Comparison of ENCODE assay signal across 11 cellular contexts in genomic region chr10:86644412-86645110, GRCh38. TPM values are rescaled to one million over a fixed set of nuclear protein-coding genes. Genes with fewer than 3 reads are reported as not detected.
DNase-seq lines count a peak whose midpoint lies in the region; TF ChIP-seq lines count a peak whose summit lies in the region.
"Had no signal": no experiment of that assay in that cellular context is flagged by ENCODE, and none has a peak within 500 bp of the region (broad histone marks: within the 10 kb centered on the region; RNA-seq: fewer than 3 reads in every experiment).

No MANE protein-coding gene starts in this region.

- H3K9me3 ChIP-seq in tibial artery (no peaks in the 10 kb centered on the region), esophagus squamous epithelium (no peaks in the 10 kb centered on the region)

- peaks cover 8% of the 10 kb centered on the region for H3K4me1 Mint-ChIP-seq in activated naive CD4-positive, alpha-beta T cell treated with anti-CD3 and anti-CD28 coated beads for 36 hours (ENCODE audit: low read depth)

- no peaks in the 10 kb centered on the region for H3K36me3 Mint-ChIP-seq in activated naive CD4-positive, alpha-beta T cell treated with anti-CD3 and anti-CD28 coated beads for 36 hours (ENCODE audit: low read depth)
- H3K36me3 Mint-ChIP-seq: CD8-positive, alpha-beta T cell had no signal

- intact Hi-C loops in activated naive CD4-positive, alpha-beta T cell treated with anti-CD3 and anti-CD28 coated beads for 36 hours (cut with micrococcal nuclease), result loop anchor here (1.0 kb wide), 1 partner anchor 245 kb away; no protein-coding TSS in a partner anchor
- intact Hi-C loops in tibial artery (cut with DNase I; ENCODE audit: low total_unique reads) (no loop called here), esophagus squamous epithelium (cut with DNase I) (no loop called here)

- H3K27me3 ChIP-seq in tibial artery (no peaks in the 10 kb centered on the region), esophagus squamous epithelium (peaks cover 0 to 7% (median 0%) of the 10 kb centered on the region in 4 donors)

- H3K27ac Mint-ChIP-seq in activated naive CD4-positive, alpha-beta T cell treated with anti-CD3 and anti-CD28 coated beads for 36 hours, result no peak overlapping the region
- H3K27ac Mint-ChIP-seq: CD8-positive, alpha-beta T cell had no signal

- DNase-seq in activated naive CD4-positive, alpha-beta T cell treated with anti-CD3 and anti-CD28 coated beads for 36 hours, result peak; percentile 32
- no peak for DNase-seq in activated naive CD4-positive, alpha-beta T cell treated with Interleukin-2 at 50 U/mL for 16 hours
- peak; percentile 50 for DNase-seq in LHCN-M2 (ENCODE audit: low read depth)
- DNase-seq in fibroblast of peridontal ligament (ENCODE audit: extremely low read depth), result peak; percentile 52
- peak in 1 of 2 donors; percentile 71 for DNase-seq in tibial artery
- DNase-seq in esophagus squamous epithelium (lab: John Stamatoyannopoulos, UW), result no peak
- DNase-seq in stimulated activated CD4-positive, alpha-beta T cell treated with anti-CD3 and anti-CD28 coated beads, Interleukin-12 subunit alpha, Interleukin-12 subunit beta, amount 100 ng/mL, for 4 hours, result no peak
- no peak for DNase-seq in stimulated activated CD4-positive, alpha-beta T cell treated with anti-CD3 and anti-CD28 coated beads, Interleukin-2, amount 100 ng/mL, for 24 hours
- DNase-seq: activated CD4-positive, alpha-beta T cell treated with anti-CD3 and anti-CD28 coated beads for 1 hour; NCI-H2081 treated with DMSO at 0.1 percent for 48 hours had no signal

- H3K36me3 ChIP-seq in tibial artery (no peaks in the 10 kb centered on the region), esophagus squamous epithelium (no peaks in the 10 kb centered on the region)

- TF ChIP-seq POLR2A in esophagus squamous epithelium (IDR thresholded peaks at IDR 0.05), result no peak

- H3K4me1 ChIP-seq in tibial artery (peaks cover 0 to 49% (median 22%) of the 10 kb centered on the region in 4 donors), esophagus squamous epithelium (peaks cover 6 to 38% (median 21%) of the 10 kb centered on the region in 3 donors)

- WGBS in esophagus squamous epithelium, 2 donors, result 50 to 64% methylated on average over 4 to 7 of the region's 8 CpGs

- no peak overlapping the region for H3K4me3 Mint-ChIP-seq in activated naive CD4-positive, alpha-beta T cell treated with anti-CD3 and anti-CD28 coated beads for 36 hours
- H3K4me3 Mint-ChIP-seq: CD8-positive, alpha-beta T cell had no signal

- peaks cover 10% of the 10 kb centered on the region for H3K27me3 Mint-ChIP-seq in activated naive CD4-positive, alpha-beta T cell treated with anti-CD3 and anti-CD28 coated beads for 36 hours (ENCODE audit: low read depth)

- CTCF ChIA-PET in activated naive CD4-positive, alpha-beta T cell treated with anti-CD3 and anti-CD28 coated beads for 36 hours (lab: Charles Lee), result interaction anchor here (0.5 to 0.8 kb wide), 2 partner anchors 8 to 866 kb away, joined by 3 read pairs; no protein-coding TSS in a partner anchor

- H3K27ac ChIP-seq in tibial artery, result peak overlapping the region; percentile 46 to 58
- H3K27ac ChIP-seq in esophagus squamous epithelium, result peak overlapping the region in 2 of 4 donors; percentile 10 to 71

- H3K9me3 Mint-ChIP-seq in activated naive CD4-positive, alpha-beta T cell treated with anti-CD3 and anti-CD28 coated beads for 36 hours, result peaks cover 2% of the 10 kb centered on the region

- TF ChIP-seq CTCF in tibial artery (IDR thresholded peaks at IDR 0.05), result peak in 1 of 2 experiments; percentile 25
- peak in 1 of 6 experiments; percentile 10 for TF ChIP-seq CTCF in esophagus squamous epithelium (IDR thresholded peaks at IDR 0.05)

- H3K4me3 ChIP-seq in tibial artery (no peak overlapping the region), esophagus squamous epithelium (no peak overlapping the region)

RNA-seq across cellular contexts. Expression of gene OPN4, which starts 9.8 kb away (rescaled TPM):
- total RNA-seq in activated naive CD4-positive, alpha-beta T cell treated with anti-CD3 and anti-CD28 coated beads for 36 hours, result not detected
- total RNA-seq in LHCN-M2 (2014; rRNA removed), result not detected in 2 replicates
- polyA plus RNA-seq in LHCN-M2 (2012), result 0.04 TPM
- not detected for total RNA-seq in esophagus squamous epithelium
- total RNA-seq: CD8-positive, alpha-beta T cell had no signal

RNA-seq across cellular contexts. Expression of gene LDB3, which starts 23.8 kb away (rescaled TPM):
- total RNA-seq in activated naive CD4-positive, alpha-beta T cell treated with anti-CD3 and anti-CD28 coated beads for 36 hours, result under 1 TPM; 0.10 to 0.38 TPM
- 0.06 TPM in 1 of 2 replicates, not detected in the other for total RNA-seq in LHCN-M2 (2014; rRNA removed)
- polyA plus RNA-seq in LHCN-M2 (2012), result 0.34 TPM
- 1 to 10 TPM in 1 of 4 donors, under 1 TPM in 3; 0.09 to 3.4 (median 0.35) TPM for total RNA-seq in esophagus squamous epithelium
- total RNA-seq: CD8-positive, alpha-beta T cell had no signal

Comparison
In these comparisons a context has a peak if more than half of its experiments do, and no peak if none do; other contexts are left out.
1. DNase-seq: peak in activated naive CD4-positive, alpha-beta T cell treated with anti-CD3 and anti-CD28 coated beads for 36 hours (single experiment), LHCN-M2 (single experiment) and fibroblast of peridontal ligament (single experiment); none in activated naive CD4-positive, alpha-beta T cell treated with Interleukin-2 at 50 U/mL for 16 hours (single experiment), esophagus squamous epithelium (single experiment), stimulated activated CD4-positive, alpha-beta T cell treated with anti-CD3 and anti-CD28 coated beads, Interleukin-12 subunit alpha, Interleukin-12 subunit beta, amount 100 ng/mL, for 4 hours (single experiment) and stimulated activated CD4-positive, alpha-beta T cell treated with anti-CD3 and anti-CD28 coated beads, Interleukin-2, amount 100 ng/mL, for 24 hours (0 of 2).